ENCODE assay signal across 8 cellular contexts in the genomic region with DNA sequence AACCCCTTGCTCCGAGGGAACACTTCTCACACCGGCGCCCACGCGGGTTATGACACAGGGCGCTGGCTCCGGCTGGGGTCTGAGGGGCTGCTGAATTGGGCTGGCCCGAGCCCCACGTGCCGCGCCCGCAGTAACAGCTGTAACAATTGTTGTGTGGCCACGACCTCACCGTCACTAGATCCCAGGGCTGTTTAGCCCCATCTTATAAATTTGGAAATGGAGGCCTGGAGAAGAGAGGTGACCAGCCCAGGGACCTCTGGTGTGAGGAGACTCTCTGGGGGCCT. TPM values are rescaled to one million over a fixed set of nuclear protein-coding genes. Genes with fewer than 3 reads are reported as not detected.
DNase-seq lines count a peak whose midpoint lies in the region; ATAC-seq and TF ChIP-seq lines count a peak whose summit lies in the region.

No MANE protein-coding gene starts in this region.

- H3K27me3 ChIP-seq in liver (ENCODE audit: control insufficient read depth in 4 of 4, insufficient read depth in 4 of 4, low read length in 3 of 4) = no peaks in the 10 kb centered on the region

- H3K36me3 Mint-ChIP-seq in T-helper 1 cell treated with Interleukin-12 subunit alpha and Interleukin-12 subunit beta and Interleukin-4 antibody, amounts not matched to agents 30 μg/mL and 1 μg/mL, for 36 hours (ENCODE audit: low read depth) = no peaks in the 10 kb centered on the region
- H3K36me3 Mint-ChIP-seq in activated naive CD8-positive, alpha-beta T cell treated with anti-CD3 and anti-CD28 coated beads for 36 hours = no peaks in the 10 kb centered on the region
- peaks cover 7% of the 10 kb centered on the region for H3K36me3 Mint-ChIP-seq in stimulated activated effector memory CD8-positive, alpha-beta T cell treated with anti-CD3 and anti-CD28 coated beads, Interleukin-12 subunit alpha, Interleukin-12 subunit beta, amount 100 ng/mL, for 72 hours

- no peak overlapping the region for H3K27ac Mint-ChIP-seq in T-helper 1 cell treated with Interleukin-12 subunit alpha and Interleukin-12 subunit beta and Interleukin-4 antibody, amounts not matched to agents 30 μg/mL and 1 μg/mL, for 36 hours
- no peak overlapping the region for H3K27ac Mint-ChIP-seq in activated naive CD8-positive, alpha-beta T cell treated with anti-CD3 and anti-CD28 coated beads for 36 hours
- peak overlapping the region; percentile 37 for H3K27ac Mint-ChIP-seq in stimulated activated effector memory CD8-positive, alpha-beta T cell treated with anti-CD3 and anti-CD28 coated beads, Interleukin-12 subunit alpha, Interleukin-12 subunit beta, amount 100 ng/mL, for 72 hours

- no peaks in the 10 kb centered on the region for H3K36me3 ChIP-seq in liver (ENCODE audit: control insufficient read depth in 4 of 4, insufficient read depth in 3 of 4, low read depth in 1 of 4, low read length in 3 of 4)

- no peak for ATAC-seq in stimulated activated effector memory CD8-positive, alpha-beta T cell treated with anti-CD3 and anti-CD28 coated beads, Interleukin-12 subunit alpha, Interleukin-12 subunit beta, amount 100 ng/mL, for 72 hours
- ATAC-seq in HG02571 (IDR thresholded peaks at IDR 0.05; ENCODE audit: unreplicated experiment) = no peak
- no peak for ATAC-seq in GM21723 (IDR thresholded peaks at IDR 0.05; ENCODE audit: unreplicated experiment)
- no peak for ATAC-seq in GM19467 (IDR thresholded peaks at IDR 0.05; ENCODE audit: unreplicated experiment)

- H3K9me3 Mint-ChIP-seq in T-helper 1 cell treated with Interleukin-12 subunit alpha and Interleukin-12 subunit beta and Interleukin-4 antibody, amounts not matched to agents 30 μg/mL and 1 μg/mL, for 36 hours = no peaks in the 10 kb centered on the region
- H3K9me3 Mint-ChIP-seq in activated naive CD8-positive, alpha-beta T cell treated with anti-CD3 and anti-CD28 coated beads for 36 hours = no peaks in the 10 kb centered on the region
- no peaks in the 10 kb centered on the region for H3K9me3 Mint-ChIP-seq in stimulated activated effector memory CD8-positive, alpha-beta T cell treated with anti-CD3 and anti-CD28 coated beads, Interleukin-12 subunit alpha, Interleukin-12 subunit beta, amount 100 ng/mL, for 72 hours

- 74% methylated on average over 14 of the region's 14 CpGs for WGBS in liver

- TF ChIP-seq RAD21 in liver (IDR thresholded peaks at IDR 0.05) = no peak

- H3K27me3 Mint-ChIP-seq in T-helper 1 cell treated with Interleukin-12 subunit alpha and Interleukin-12 subunit beta and Interleukin-4 antibody, amounts not matched to agents 30 μg/mL and 1 μg/mL, for 36 hours (ENCODE audit: low read depth) = peaks cover 17% of the 10 kb centered on the region
- H3K27me3 Mint-ChIP-seq in activated naive CD8-positive, alpha-beta T cell treated with anti-CD3 and anti-CD28 coated beads for 36 hours = peaks cover 19% of the 10 kb centered on the region

- TF ChIP-seq CTCF in liver (IDR thresholded peaks at IDR 0.05; ENCODE audit: low read depth, low read length, missing input control) = no peak

- peak overlapping the region; percentile 60 for H3K4me3 Mint-ChIP-seq in T-helper 1 cell treated with Interleukin-12 subunit alpha and Interleukin-12 subunit beta and Interleukin-4 antibody, amounts not matched to agents 30 μg/mL and 1 μg/mL, for 36 hours
- H3K4me3 Mint-ChIP-seq in activated naive CD8-positive, alpha-beta T cell treated with anti-CD3 and anti-CD28 coated beads for 36 hours = peak overlapping the region; percentile 75
- H3K4me3 Mint-ChIP-seq in stimulated activated effector memory CD8-positive, alpha-beta T cell treated with anti-CD3 and anti-CD28 coated beads, Interleukin-12 subunit alpha, Interleukin-12 subunit beta, amount 100 ng/mL, for 72 hours = peak overlapping the region; percentile 73

- DNase-seq in T-helper 1 cell = no peak
- DNase-seq in activated naive CD8-positive, alpha-beta T cell treated with anti-CD3 and anti-CD28 coated beads for 36 hours = no peak
- no peak for DNase-seq in stimulated activated effector memory CD8-positive, alpha-beta T cell treated with anti-CD3 and anti-CD28 coated beads, Interleukin-12 subunit alpha, Interleukin-12 subunit beta, amount 100 ng/mL, for 72 hours (ENCODE audit: low spot score in 2 of 2)

- H3K9ac ChIP-seq in liver (ENCODE audit: low read depth in 1 of 2, low read length in 2 of 2) = peak overlapping the region in 1 of 2 donors; percentile 47

- H3K4me1 Mint-ChIP-seq in T-helper 1 cell treated with Interleukin-12 subunit alpha and Interleukin-12 subunit beta and Interleukin-4 antibody, amounts not matched to agents 30 μg/mL and 1 μg/mL, for 36 hours (ENCODE audit: low read depth) = no peaks in the 10 kb centered on the region
- peaks cover 4% of the 10 kb centered on the region for H3K4me1 Mint-ChIP-seq in activated naive CD8-positive, alpha-beta T cell treated with anti-CD3 and anti-CD28 coated beads for 36 hours
- peaks cover 12% of the 10 kb centered on the region for H3K4me1 Mint-ChIP-seq in stimulated activated effector memory CD8-positive, alpha-beta T cell treated with anti-CD3 and anti-CD28 coated beads, Interleukin-12 subunit alpha, Interleukin-12 subunit beta, amount 100 ng/mL, for 72 hours

- peak overlapping the region; percentile 64 to 78 for H3K27ac ChIP-seq in liver (ENCODE audit: low read depth in 1 of 2, low read length in 2 of 2)

- H3K4me1 ChIP-seq in liver (ENCODE audit: control insufficient read depth in 4 of 4, insufficient read depth in 4 of 4, low read length in 3 of 4) = peaks cover 0 to 8% (median 6%) of the 10 kb centered on the region in 4 donors

- peak overlapping the region in 2 of 3 donors; percentile 58 to 66 for H3K4me3 ChIP-seq in liver (ENCODE audit: low read depth in 1 of 3, low read length in 3 of 3)

- no peaks in the 10 kb centered on the region for H3K9me3 ChIP-seq in liver (ENCODE audit: control insufficient read depth in 4 of 4, low read length in 3 of 4)

TF ChIP-seq in liver, 16 proteins besides CTCF, POLR2A, EP300 and RAD21 (continues in another document):
- TF ChIP-seq FOXA2 (IDR thresholded peaks at IDR 0.05) = no peak
- TF ChIP-seq HNF4G (IDR thresholded peaks at IDR 0.05) = no peak
- TF ChIP-seq YY1 (IDR thresholded peaks at IDR 0.05) = no peak
- TF ChIP-seq TAF1 (conservative IDR thresholded peaks at IDR 0.05) = no peak
- no peak for TF ChIP-seq FOXA1 (IDR thresholded peaks at IDR 0.05)
- TF ChIP-seq EGR1 (IDR thresholded peaks at IDR 0.05; ENCODE audit: low read depth in 2 of 2) = no peak
- no peak for TF ChIP-seq HNF4A (conservative IDR thresholded peaks at IDR 0.05)
- TF ChIP-seq, protein P1, sequence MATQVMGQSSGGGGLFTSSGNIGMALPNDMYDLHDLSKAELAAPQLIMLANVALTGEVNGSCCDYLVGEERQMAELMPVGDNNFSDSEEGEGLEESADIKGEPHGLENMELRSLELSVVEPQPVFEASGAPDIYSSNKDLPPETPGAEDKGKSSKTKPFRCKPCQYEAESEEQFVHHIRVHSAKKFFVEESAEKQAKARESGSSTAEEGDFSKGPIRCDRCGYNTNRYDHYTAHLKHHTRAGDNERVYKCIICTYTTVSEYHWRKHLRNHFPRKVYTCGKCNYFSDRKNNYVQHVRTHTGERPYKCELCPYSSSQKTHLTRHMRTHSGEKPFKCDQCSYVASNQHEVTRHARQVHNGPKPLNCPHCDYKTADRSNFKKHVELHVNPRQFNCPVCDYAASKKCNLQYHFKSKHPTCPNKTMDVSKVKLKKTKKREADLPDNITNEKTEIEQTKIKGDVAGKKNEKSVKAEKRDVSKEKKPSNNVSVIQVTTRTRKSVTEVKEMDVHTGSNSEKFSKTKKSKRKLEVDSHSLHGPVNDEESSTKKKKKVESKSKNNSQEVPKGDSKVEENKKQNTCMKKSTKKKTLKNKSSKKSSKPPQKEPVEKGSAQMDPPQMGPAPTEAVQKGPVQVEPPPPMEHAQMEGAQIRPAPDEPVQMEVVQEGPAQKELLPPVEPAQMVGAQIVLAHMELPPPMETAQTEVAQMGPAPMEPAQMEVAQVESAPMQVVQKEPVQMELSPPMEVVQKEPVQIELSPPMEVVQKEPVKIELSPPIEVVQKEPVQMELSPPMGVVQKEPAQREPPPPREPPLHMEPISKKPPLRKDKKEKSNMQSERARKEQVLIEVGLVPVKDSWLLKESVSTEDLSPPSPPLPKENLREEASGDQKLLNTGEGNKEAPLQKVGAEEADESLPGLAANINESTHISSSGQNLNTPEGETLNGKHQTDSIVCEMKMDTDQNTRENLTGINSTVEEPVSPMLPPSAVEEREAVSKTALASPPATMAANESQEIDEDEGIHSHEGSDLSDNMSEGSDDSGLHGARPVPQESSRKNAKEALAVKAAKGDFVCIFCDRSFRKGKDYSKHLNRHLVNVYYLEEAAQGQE (IDR thresholded peaks at IDR 0.05) = no peak
- no peak for TF ChIP-seq GABPA (IDR thresholded peaks at IDR 0.05 in 1 of 2, conservative IDR thresholded peaks at IDR 0.05 in 1 of 2)
- no peak for TF ChIP-seq SP1 (IDR thresholded peaks at IDR 0.05)
- TF ChIP-seq JUND (IDR thresholded peaks at IDR 0.05) = no peak
- TF ChIP-seq, protein P2, sequence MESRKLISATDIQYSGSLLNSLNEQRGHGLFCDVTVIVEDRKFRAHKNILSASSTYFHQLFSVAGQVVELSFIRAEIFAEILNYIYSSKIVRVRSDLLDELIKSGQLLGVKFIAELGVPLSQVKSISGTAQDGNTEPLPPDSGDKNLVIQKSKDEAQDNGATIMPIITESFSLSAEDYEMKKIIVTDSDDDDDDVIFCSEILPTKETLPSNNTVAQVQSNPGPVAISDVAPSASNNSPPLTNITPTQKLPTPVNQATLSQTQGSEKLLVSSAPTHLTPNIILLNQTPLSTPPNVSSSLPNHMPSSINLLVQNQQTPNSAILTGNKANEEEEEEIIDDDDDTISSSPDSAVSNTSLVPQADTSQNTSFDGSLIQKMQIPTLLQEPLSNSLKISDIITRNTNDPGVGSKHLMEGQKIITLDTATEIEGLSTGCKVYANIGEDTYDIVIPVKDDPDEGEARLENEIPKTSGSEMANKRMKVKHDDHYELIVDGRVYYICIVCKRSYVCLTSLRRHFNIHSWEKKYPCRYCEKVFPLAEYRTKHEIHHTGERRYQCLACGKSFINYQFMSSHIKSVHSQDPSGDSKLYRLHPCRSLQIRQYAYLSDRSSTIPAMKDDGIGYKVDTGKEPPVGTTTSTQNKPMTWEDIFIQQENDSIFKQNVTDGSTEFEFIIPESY (IDR thresholded peaks at IDR 0.05) = no peak

RNA-seq across cellular contexts. Expression of a gene that starts 2.0 kb away (rescaled TPM):
- 1 to 10 TPM in 1 of 2 experiments, under 1 TPM in 1; 0.94 to 1.2 TPM for total RNA-seq in activated naive CD8-positive, alpha-beta T cell treated with anti-CD3 and anti-CD28 coated beads for 36 hours
- total RNA-seq in liver = 10 to 100 TPM; 34.5 to 38.5 TPM
- polyA plus RNA-seq in liver = 10 to 100 TPM; 32.1 to 39.7 TPM

RNA-seq across cellular contexts. Expression of a gene that starts 22.5 kb away (rescaled TPM):
- total RNA-seq in activated naive CD8-positive, alpha-beta T cell treated with anti-CD3 and anti-CD28 coated beads for 36 hours = 10 to 100 TPM; 14.6 to 16.1 TPM
- total RNA-seq in liver = 100 to 1,000 TPM in 1 of 2 donors, 10 to 100 TPM in 1; 75.1 to 213 TPM
- 100 to 1,000 TPM; 211 to 222 TPM for polyA plus RNA-seq in liver

RNA-seq across cellular contexts. Expression of a gene that starts 47.6 kb away (rescaled TPM):
- total RNA-seq in activated naive CD8-positive, alpha-beta T cell treated with anti-CD3 and anti-CD28 coated beads for 36 hours = under 1 TPM in 1 of 2 experiments, not detected in 1; 0.10 TPM
- total RNA-seq in liver = 10 to 100 TPM in 1 of 2 donors, 1 to 10 TPM in 1; 6.4 to 19.7 TPM
- 1 to 10 TPM; 2.3 to 4.1 TPM for polyA plus RNA-seq in liver

Comparison
In these comparisons a context has a peak if more than half of its experiments do, and no peak if none do; other contexts are left out.
1. RNA of a gene that starts 2.0 kb away (total RNA-seq): 34.5 to 38.5 TPM in liver; 0.94 to 1.2 TPM in activated naive CD8-positive, alpha-beta T cell treated with anti-CD3 and anti-CD28 coated beads for 36 hours; every median in the first group is over 10 times any median in the second.
2. RNA of a gene that starts 22.5 kb away (total RNA-seq): 75.1 to 213 TPM in liver; 14.6 to 16.1 TPM in activated naive CD8-positive, alpha-beta T cell treated with anti-CD3 and anti-CD28 coated beads for 36 hours; every median in the first group is over 4 times any median in the second.
3. RNA of a gene that starts 47.6 kb away (total RNA-seq): 6.4 to 19.7 TPM in liver; 0.10 TPM in activated naive CD8-positive, alpha-beta T cell treated with anti-CD3 and anti-CD28 coated beads for 36 hours; every median in the first group is over 4 times any median in the second.
4. Peak in every context shown above with its lines, with median percentiles within 50 percentile points of each other: H3K4me3 Mint-ChIP-seq.